16 cellular contexts compared by ENCODE assay signal in the genomic region with DNA sequence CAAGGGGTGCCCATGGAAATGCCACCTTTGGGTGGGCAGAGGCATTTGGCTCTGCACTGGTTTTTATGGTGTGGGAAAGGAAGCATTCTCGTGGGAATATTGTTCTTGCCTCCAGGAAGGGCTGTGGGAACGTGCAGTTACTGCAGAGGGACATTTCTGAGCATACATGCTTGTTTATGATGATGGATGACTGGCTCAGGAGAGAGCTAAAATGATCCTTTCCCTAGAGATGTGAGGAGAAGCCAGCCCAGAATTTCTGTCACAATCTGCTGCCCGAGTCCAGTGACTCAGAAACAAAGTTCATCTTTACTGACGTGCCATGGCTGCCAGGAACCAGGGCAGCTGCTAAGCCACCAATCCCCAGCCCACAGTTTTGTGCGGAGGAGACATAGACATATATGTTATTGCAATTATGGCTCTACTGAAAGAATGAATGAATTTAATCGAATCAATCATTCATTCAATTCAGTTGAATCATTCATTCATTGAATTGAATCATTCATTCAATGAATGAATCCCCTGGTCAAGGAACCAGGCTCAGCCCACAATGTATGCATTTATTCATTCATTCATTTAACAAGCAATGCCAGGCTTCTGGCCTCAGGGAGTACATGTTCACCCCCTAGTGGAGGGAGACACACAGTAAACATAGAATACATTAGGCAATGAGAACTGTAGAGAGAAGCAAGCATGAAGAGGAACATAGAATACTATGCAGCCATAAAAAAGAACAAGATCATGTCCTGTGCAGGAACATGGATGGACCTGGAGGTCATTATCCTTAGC.
DNase-seq lines count a peak whose midpoint lies in the region; ATAC-seq and TF ChIP-seq lines count a peak whose summit lies in the region.
"Had no signal": no experiment of that assay in that cellular context is flagged by ENCODE, and none has a peak within 500 bp of the region (broad histone marks: within the 10 kb centered on the region; RNA-seq: fewer than 3 reads in every experiment).

No MANE protein-coding gene starts in this region.

- intact Hi-C loops in left ventricle myocardium inferior (cut with micrococcal nuclease) (no loop called here), cardiac septum (cut with DNase I) (no loop called here), tibial artery (cut with DNase I; ENCODE audit: low total_unique reads) (no loop called here)

- H3K4me1 ChIP-seq in left ventricle myocardium inferior, result peaks cover 17% of the 10 kb centered on the region
- peaks cover 0 to 62% (median 35%) of the 10 kb centered on the region in 4 donors for H3K4me1 ChIP-seq in tibial artery
- H3K4me1 ChIP-seq: HAP-1, psoas muscle, SJCRH30, thyroid gland had no signal

- H3K4me3 ChIP-seq in left ventricle myocardium inferior, result no peak overlapping the region
- H3K4me3 ChIP-seq in foreskin fibroblast (ENCODE audit: low read depth in 1 of 2, low read length in 2 of 2), result no peak overlapping the region
- H3K4me3 ChIP-seq in tibial artery, result no peak overlapping the region
- no peak overlapping the region for H3K4me3 ChIP-seq in WERI-Rb-1 (ENCODE audit: low read depth, low read length)
- H3K4me3 ChIP-seq: HAP-1, lung, psoas muscle, SJCRH30, thyroid gland had no signal

- DNase-seq in left ventricle myocardium inferior, result no peak
- DNase-seq in cardiac septum (ENCODE audit: low spot score), result no peak
- DNase-seq in SK-MEL-5 (ENCODE audit: low read depth, low spot score), result peak; percentile 20
- peak; percentile 1 to 19 for DNase-seq in foreskin fibroblast
- DNase-seq in tibial artery, result peak; percentile 42 to 77
- no peak for DNase-seq in WERI-Rb-1
- DNase-seq in substantia nigra (lab: John Stamatoyannopoulos, UW), result no peak
- DNase-seq: activated T-cell treated with anti-CD3 and anti-CD28 coated beads, Interleukin-2, amount 50 U/mL, for 4 hours; cerebellar nuclear complex; psoas muscle; thyroid gland had no signal

- H3K27me3 ChIP-seq in left ventricle myocardium inferior (ENCODE audit: low read depth) (no peaks in the 10 kb centered on the region), tibial artery (no peaks in the 10 kb centered on the region), WERI-Rb-1 (ENCODE audit: insufficient read depth, low read depth, severe bottlenecking) (no peaks in the 10 kb centered on the region)
- H3K27me3 ChIP-seq: SJCRH30, thyroid gland had no signal

- H3K27ac ChIP-seq in left ventricle myocardium inferior (replicated peaks) (peak overlapping the region; percentile 52), tibial artery (peak overlapping the region; percentile 79 to 83), WERI-Rb-1 (no peak overlapping the region), substantia nigra (ENCODE audit: low read depth, low read length, poor library complexity, severe bottlenecking) (no peak overlapping the region)
- H3K27ac ChIP-seq: psoas muscle, SJCRH30, thyroid gland had no signal

- H3K9me3 ChIP-seq in left ventricle myocardium inferior (replicated peaks), result no peaks in the 10 kb centered on the region
- H3K9me3 ChIP-seq in tibial artery, result no peaks in the 10 kb centered on the region
- H3K9me3 ChIP-seq in WERI-Rb-1 (ENCODE audit: severe bottlenecking), result no peaks in the 10 kb centered on the region
- H3K9me3 ChIP-seq: HAP-1, psoas muscle, SJCRH30, thyroid gland had no signal

- H3K36me3 ChIP-seq in left ventricle myocardium inferior (no peaks in the 10 kb centered on the region), tibial artery (no peaks in the 10 kb centered on the region), WERI-Rb-1 (no peaks in the 10 kb centered on the region)
- H3K36me3 ChIP-seq: HAP-1, SJCRH30, thyroid gland had no signal

- ATAC-seq in GM21515 (IDR thresholded peaks at IDR 0.05; ENCODE audit: unreplicated experiment), result no peak
- ATAC-seq: activated CD4-positive, CD25-positive, alpha-beta regulatory T cell treated with anti-CD3 and anti-CD28 coated beads, Interleukin-2, amount 50 U/mL, for 24 hours; activated T-cell treated with anti-CD3 and anti-CD28 coated beads, Interleukin-2, amount 50 U/mL, for 4 hours; psoas muscle had no signal

- TF ChIP-seq CTCF in left ventricle myocardium inferior (IDR thresholded peaks at IDR 0.05; ENCODE audit: borderline replicate concordance) (no peak), foreskin fibroblast (IDR thresholded peaks at IDR 0.05; ENCODE audit: low read depth, low read length) (no peak), tibial artery (IDR thresholded peaks at IDR 0.05) (peak in 1 of 2 experiments; percentile 29), WERI-Rb-1 (IDR thresholded peaks at IDR 0.05; ENCODE audit: low read depth, low read length) (no peak)

- in situ Hi-C loops in SK-MEL-5 (cut with HindIII; ENCODE audit: low pct_unique_long_range_greater_than_20kb, low sequenced_read_pairs), result no loop called here

Comparison
In these comparisons a context has a peak if more than half of its experiments do, and no peak if none do; other contexts are left out.
1. DNase-seq: peak in SK-MEL-5 (single experiment), foreskin fibroblast (2 of 2) and tibial artery (2 of 2); none in left ventricle myocardium inferior (single experiment), cardiac septum (single experiment), WERI-Rb-1 (single experiment) and substantia nigra (0 of 49).
2. H3K27ac ChIP-seq: peak in left ventricle myocardium inferior (single experiment) and tibial artery (2 of 2); none in WERI-Rb-1 (single experiment) and substantia nigra (single experiment).